In the genomic region with DNA sequence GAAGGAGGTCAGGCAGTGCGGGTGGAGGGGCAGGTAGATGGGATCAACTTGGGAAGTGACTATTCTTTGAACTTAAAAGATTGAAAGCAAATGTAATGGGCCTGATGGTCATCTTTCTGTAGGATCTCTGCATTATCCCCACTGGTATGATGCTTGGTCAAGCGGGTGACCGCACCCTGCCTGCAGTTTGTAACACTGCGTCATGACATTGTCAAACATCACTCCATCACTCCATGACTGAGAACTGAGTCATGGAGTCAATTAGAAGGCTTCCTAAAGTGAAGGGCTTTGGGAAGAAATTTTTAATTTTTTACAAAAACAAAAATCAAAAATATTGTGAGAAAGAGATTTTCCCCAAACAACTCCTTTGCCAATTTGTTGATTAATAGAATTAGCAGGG, we compare ENCODE assay signal across 2 cellular contexts.
TF ChIP-seq lines count a peak whose summit lies in the region.

No MANE protein-coding gene starts in this region.

TF ChIP-seq in A549, 52 proteins besides CTCF, POLR2A, EP300 and RAD21 (continued from another document):
- TF ChIP-seq, protein P1, sequence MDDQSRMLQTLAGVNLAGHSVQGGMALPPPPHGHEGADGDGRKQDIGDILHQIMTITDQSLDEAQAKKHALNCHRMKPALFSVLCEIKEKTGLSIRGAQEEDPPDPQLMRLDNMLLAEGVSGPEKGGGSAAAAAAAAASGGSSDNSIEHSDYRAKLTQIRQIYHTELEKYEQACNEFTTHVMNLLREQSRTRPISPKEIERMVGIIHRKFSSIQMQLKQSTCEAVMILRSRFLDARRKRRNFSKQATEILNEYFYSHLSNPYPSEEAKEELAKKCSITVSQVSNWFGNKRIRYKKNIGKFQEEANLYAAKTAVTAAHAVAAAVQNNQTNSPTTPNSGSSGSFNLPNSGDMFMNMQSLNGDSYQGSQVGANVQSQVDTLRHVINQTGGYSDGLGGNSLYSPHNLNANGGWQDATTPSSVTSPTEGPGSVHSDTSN (IDR thresholded peaks at IDR 0.05) = 0 out of 2 replicates have a peak, but pooled peaks have one; percentile 36
- TF ChIP-seq JUNB (IDR thresholded peaks at IDR 0.05) = peak; percentile 61
- TF ChIP-seq GATA3 (IDR thresholded peaks at IDR 0.05; ENCODE audit: borderline replicate concordance) = peak; percentile 67; the same call in 1 of the 2 replicates
- TF ChIP-seq, protein P2, sequence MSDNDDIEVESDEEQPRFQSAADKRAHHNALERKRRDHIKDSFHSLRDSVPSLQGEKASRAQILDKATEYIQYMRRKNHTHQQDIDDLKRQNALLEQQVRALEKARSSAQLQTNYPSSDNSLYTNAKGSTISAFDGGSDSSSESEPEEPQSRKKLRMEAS (IDR thresholded peaks at IDR 0.05) = 0 out of 2 replicates have a peak, but pooled peaks have one; percentile 36
TF ChIP-seq in A549: peak in this region for 7.

TF ChIP-seq in GM23338, 12 proteins besides CTCF, POLR2A, EP300 and RAD21 (continued from another document):
- TF ChIP-seq, protein P3, sequence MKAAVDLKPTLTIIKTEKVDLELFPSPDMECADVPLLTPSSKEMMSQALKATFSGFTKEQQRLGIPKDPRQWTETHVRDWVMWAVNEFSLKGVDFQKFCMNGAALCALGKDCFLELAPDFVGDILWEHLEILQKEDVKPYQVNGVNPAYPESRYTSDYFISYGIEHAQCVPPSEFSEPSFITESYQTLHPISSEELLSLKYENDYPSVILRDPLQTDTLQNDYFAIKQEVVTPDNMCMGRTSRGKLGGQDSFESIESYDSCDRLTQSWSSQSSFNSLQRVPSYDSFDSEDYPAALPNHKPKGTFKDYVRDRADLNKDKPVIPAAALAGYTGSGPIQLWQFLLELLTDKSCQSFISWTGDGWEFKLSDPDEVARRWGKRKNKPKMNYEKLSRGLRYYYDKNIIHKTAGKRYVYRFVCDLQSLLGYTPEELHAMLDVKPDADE (IDR thresholded peaks at IDR 0.05) = no peak
- TF ChIP-seq EZH2phosphoT487 (IDR thresholded peaks at IDR 0.05; ENCODE audit: unreplicated experiment) = no peak
- TF ChIP-seq, protein P4, sequence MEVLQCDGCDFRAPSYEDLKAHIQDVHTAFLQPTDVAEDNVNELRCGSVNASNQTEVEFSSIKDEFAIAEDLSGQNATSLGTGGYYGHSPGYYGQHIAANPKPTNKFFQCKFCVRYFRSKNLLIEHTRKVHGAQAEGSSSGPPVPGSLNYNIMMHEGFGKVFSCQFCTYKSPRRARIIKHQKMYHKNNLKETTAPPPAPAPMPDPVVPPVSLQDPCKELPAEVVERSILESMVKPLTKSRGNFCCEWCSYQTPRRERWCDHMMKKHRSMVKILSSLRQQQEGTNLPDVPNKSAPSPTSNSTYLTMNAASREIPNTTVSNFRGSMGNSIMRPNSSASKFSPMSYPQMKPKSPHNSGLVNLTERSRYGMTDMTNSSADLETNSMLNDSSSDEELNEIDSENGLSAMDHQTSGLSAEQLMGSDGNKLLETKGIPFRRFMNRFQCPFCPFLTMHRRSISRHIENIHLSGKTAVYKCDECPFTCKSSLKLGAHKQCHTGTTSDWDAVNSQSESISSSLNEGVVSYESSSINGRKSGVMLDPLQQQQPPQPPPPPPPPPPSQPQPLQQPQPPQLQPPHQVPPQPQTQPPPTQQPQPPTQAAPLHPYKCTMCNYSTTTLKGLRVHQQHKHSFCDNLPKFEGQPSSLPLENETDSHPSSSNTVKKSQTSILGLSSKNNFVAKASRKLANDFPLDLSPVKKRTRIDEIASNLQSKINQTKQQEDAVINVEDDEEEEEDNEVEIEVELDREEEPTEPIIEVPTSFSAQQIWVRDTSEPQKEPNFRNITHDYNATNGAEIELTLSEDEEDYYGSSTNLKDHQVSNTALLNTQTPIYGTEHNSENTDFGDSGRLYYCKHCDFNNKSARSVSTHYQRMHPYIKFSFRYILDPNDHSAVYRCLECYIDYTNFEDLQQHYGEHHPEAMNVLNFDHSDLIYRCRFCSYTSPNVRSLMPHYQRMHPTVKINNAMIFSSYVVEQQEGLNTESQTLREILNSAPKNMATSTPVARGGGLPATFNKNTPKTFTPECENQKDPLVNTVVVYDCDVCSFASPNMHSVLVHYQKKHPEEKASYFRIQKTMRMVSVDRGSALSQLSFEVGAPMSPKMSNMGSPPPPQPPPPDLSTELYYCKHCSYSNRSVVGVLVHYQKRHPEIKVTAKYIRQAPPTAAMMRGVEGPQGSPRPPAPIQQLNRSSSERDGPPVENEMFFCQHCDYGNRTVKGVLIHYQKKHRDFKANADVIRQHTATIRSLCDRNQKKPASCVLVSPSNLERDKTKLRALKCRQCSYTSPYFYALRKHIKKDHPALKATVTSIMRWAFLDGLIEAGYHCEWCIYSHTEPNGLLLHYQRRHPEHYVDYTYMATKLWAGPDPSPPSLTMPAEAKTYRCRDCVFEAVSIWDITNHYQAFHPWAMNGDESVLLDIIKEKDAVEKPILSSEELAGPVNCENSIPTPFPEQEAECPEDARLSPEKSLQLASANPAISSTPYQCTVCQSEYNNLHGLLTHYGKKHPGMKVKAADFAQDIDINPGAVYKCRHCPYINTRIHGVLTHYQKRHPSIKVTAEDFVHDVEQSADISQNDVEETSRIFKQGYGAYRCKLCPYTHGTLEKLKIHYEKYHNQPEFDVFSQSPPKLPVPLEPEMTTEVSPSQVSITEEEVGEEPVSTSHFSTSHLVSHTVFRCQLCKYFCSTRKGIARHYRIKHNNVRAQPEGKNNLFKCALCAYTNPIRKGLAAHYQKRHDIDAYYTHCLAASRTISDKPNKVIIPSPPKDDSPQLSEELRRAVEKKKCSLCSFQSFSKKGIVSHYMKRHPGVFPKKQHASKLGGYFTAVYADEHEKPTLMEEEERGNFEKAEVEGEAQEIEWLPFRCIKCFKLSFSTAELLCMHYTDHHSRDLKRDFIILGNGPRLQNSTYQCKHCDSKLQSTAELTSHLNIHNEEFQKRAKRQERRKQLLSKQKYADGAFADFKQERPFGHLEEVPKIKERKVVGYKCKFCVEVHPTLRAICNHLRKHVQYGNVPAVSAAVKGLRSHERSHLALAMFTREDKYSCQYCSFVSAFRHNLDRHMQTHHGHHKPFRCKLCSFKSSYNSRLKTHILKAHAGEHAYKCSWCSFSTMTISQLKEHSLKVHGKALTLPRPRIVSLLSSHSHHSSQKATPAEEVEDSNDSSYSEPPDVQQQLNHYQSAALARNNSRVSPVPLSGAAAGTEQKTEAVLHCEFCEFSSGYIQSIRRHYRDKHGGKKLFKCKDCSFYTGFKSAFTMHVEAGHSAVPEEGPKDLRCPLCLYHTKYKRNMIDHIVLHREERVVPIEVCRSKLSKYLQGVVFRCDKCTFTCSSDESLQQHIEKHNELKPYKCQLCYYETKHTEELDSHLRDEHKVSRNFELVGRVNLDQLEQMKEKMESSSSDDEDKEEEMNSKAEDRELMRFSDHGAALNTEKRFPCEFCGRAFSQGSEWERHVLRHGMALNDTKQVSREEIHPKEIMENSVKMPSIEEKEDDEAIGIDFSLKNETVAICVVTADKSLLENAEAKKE (CRISPR knock-in tag; IDR thresholded peaks at IDR 0.05) = no peak
- TF ChIP-seq ZNF114 (CRISPR knock-in tag; IDR thresholded peaks at IDR 0.05) = no peak
- no peak for TF ChIP-seq EZH2 (IDR thresholded peaks at IDR 0.05; ENCODE audit: low read depth, unreplicated experiment)
- no peak for TF ChIP-seq POLR2AphosphoS5 (IDR thresholded peaks at IDR 0.05; ENCODE audit: low read depth)
- no peak for TF ChIP-seq NANOG (IDR thresholded peaks at IDR 0.05; ENCODE audit: borderline replicate concordance)
- no peak for TF ChIP-seq STAT1 (IDR thresholded peaks at IDR 0.05; ENCODE audit: unreplicated experiment)
- TF ChIP-seq JUNB (IDR thresholded peaks at IDR 0.05; ENCODE audit: unreplicated experiment) = no peak
